ENCODE assay signal across 23 cellular contexts in the genomic region with DNA sequence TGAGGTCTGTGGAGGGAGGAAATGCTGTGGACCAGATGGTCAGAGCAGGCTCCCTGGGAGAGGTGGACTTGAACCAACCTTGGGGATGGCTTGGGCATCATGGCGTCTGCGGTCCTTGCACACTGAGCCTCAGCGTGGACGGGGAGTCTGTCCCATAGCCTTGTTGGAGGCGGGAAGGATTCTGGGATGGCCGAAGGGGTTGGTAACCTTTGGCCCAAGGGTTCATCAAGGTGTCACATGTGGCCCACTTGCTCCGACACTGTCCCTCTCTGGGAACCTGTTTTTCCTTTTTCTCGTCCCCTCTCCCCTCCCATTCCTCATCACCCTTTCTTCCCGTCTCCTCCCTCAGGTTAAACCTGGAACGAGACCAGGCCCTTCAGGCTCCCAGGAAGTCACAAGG.
"Had no signal": no experiment of that assay in that cellular context is flagged by ENCODE, and none has a peak within 500 bp of the region (broad histone marks: within the 10 kb centered on the region; RNA-seq: fewer than 3 reads in every experiment).

No MANE protein-coding gene starts in this region.

- H3K9me3 ChIP-seq: colonic mucosa, esophagus muscularis mucosa, esophagus squamous epithelium, gastrocnemius medialis, gastroesophageal sphincter, heart left ventricle, heart right ventricle had no signal

- H3K4me1 ChIP-seq: gastroesophageal sphincter had no signal

- H3K9me3 Mint-ChIP-seq: dendritic cell treated with granulocyte-macrophage colony-stimulating factor and Interleukin-4, amounts not matched to agents 40 ng/mL and 50 ng/mL, for 4 days; effector memory CD8-positive, alpha-beta T cell had no signal

- H3K36me3 ChIP-seq: colonic mucosa, esophagus muscularis mucosa, esophagus squamous epithelium, gastrocnemius medialis, gastroesophageal sphincter, heart left ventricle, heart right ventricle had no signal

- H3K4me3 ChIP-seq: colonic mucosa, coronary artery, dorsolateral prefrontal cortex, esophagus muscularis mucosa, esophagus squamous epithelium, gastrocnemius medialis, gastroesophageal sphincter, heart left ventricle, heart right ventricle had no signal

- ATAC-seq: effector memory CD8-positive, alpha-beta T cell; esophagus mucosa; foreskin keratinocyte; gastrocnemius medialis; gastroesophageal sphincter; heart left ventricle; heart right ventricle had no signal

- H3K27ac ChIP-seq: colonic mucosa, epithelial cell of prostate, esophagus muscularis mucosa, esophagus squamous epithelium, foreskin keratinocyte, gastrocnemius medialis, gastroesophageal sphincter, heart left ventricle, heart right ventricle had no signal

- H3K27me3 ChIP-seq: colonic mucosa, dorsolateral prefrontal cortex, esophagus muscularis mucosa, esophagus squamous epithelium, gastrocnemius medialis, gastroesophageal sphincter, heart left ventricle, heart right ventricle had no signal

- DNase-seq: colonic mucosa; cortex of kidney; dermis blood vessel endothelial cell; dorsolateral prefrontal cortex; effector CD4-positive, alpha-beta T cell; effector CD8-positive, alpha-beta T cell; effector memory CD4-positive, alpha-beta T cell; effector memory CD8-positive, alpha-beta T cell; erythroblast; esophagus squamous epithelium; foreskin fibroblast; foreskin keratinocyte; foreskin melanocyte; gastrocnemius medialis; glutamatergic neuron; heart left ventricle; heart right ventricle had no signal

- H3K27ac Mint-ChIP-seq: dendritic cell treated with granulocyte-macrophage colony-stimulating factor and Interleukin-4, amounts not matched to agents 40 ng/mL and 50 ng/mL, for 4 days; effector memory CD8-positive, alpha-beta T cell had no signal

- H3K4me3 Mint-ChIP-seq: dendritic cell treated with granulocyte-macrophage colony-stimulating factor and Interleukin-4, amounts not matched to agents 40 ng/mL and 50 ng/mL, for 4 days; effector memory CD8-positive, alpha-beta T cell had no signal
